15 cellular contexts compared by ENCODE assay signal in the genomic region with DNA sequence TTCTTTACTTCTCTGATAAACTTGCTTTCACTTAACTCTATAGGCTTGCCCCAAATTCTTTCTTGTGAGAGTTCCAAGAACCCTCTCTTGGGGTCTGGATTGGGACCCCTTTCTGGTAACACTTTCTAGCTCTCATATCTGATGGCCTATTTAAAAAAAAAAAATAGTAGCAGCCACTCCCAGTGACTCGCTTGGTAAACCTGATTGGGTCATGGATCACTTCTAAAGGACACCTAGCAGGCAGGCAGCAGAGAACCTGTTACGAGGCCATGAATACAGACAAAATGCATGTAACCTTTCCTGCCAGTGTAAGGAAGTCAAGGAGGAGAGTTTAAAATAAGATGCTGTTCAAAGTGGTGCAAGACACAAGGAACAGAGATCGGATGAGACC. TPM values are rescaled to one million over a fixed set of nuclear protein-coding genes. Genes with fewer than 3 reads are reported as not detected.
DNase-seq lines count a peak whose midpoint lies in the region; ATAC-seq, FAIRE-seq and TF ChIP-seq lines count a peak whose summit lies in the region.
"Had no signal": no experiment of that assay in that cellular context is flagged by ENCODE, and none has a peak within 500 bp of the region (broad histone marks: within the 10 kb centered on the region; RNA-seq: fewer than 3 reads in every experiment).

No MANE protein-coding gene starts in this region.

- H3K4me1 ChIP-seq in A549 = peaks cover 70% of the 10 kb centered on the region
- H3K4me1 ChIP-seq in Loucy (ENCODE audit: insufficient read depth, low read length, poor library complexity, severe bottlenecking) = no peaks in the 10 kb centered on the region

- H3K4me3 ChIP-seq in A549 (no peak overlapping the region), Loucy (ENCODE audit: low read length, poor library complexity, severe bottlenecking) (no peak overlapping the region), MG63 (no peak overlapping the region)
- H3K4me3 ChIP-seq: lung, tibial nerve had no signal

- no peaks in the 10 kb centered on the region for H4K20me1 ChIP-seq in Loucy (ENCODE audit: insufficient read depth, low read length, poor library complexity, severe bottlenecking)

- no peak for TF ChIP-seq RAD21 in A549 (conservative IDR thresholded peaks at IDR 0.05 in 1 of 2, IDR thresholded peaks at IDR 0.05 in 1 of 2)

- peak overlapping the region; percentile 19 to 70; a peak in 3 of 6 replicates for H3K27ac ChIP-seq in A549

- no peak for FAIRE-seq in A549 (lab: Jason Lieb, UNC)

- no peaks in the 10 kb centered on the region for H3K27me3 ChIP-seq in Loucy (ENCODE audit: insufficient read depth, low read length, poor library complexity, severe bottlenecking)
- H3K27me3 ChIP-seq in MG63 = no peaks in the 10 kb centered on the region
- H3K27me3 ChIP-seq: tibial nerve had no signal

- TF ChIP-seq EP300 in A549 (IDR thresholded peaks at IDR 0.05) = no peak

- H3K9me3 ChIP-seq in A549 (no peaks in the 10 kb centered on the region), Loucy (ENCODE audit: insufficient read depth, low read depth, low read length) (no peaks in the 10 kb centered on the region), MG63 (no peaks in the 10 kb centered on the region)
- H3K9me3 ChIP-seq: tibial nerve had no signal

- peak overlapping the region; percentile 44 for H3K4me2 ChIP-seq in A549
- H3K4me2 ChIP-seq in Loucy (ENCODE audit: low read depth, low read length, poor library complexity, severe bottlenecking) = no peak overlapping the region

- no peak for TF ChIP-seq CTCF in A549 (IDR thresholded peaks at IDR 0.05)
- no peak for TF ChIP-seq CTCF in Loucy (conservative IDR thresholded peaks at IDR 0.05; ENCODE audit: low read length)

- in situ Hi-C loops in ACHN (cut with HindIII; ENCODE audit: low pct_ligation_motif_present, low pct_unique_long_range_greater_than_20kb, low sequenced_read_pairs) = no loop called here

- H3F3A ChIP-seq in Loucy (ENCODE audit: low read depth) = no peaks in the 10 kb centered on the region

- H3K36me3 ChIP-seq in Loucy (ENCODE audit: insufficient read depth, low read length) (no peaks in the 10 kb centered on the region), MG63 (no peaks in the 10 kb centered on the region)
- H3K36me3 ChIP-seq: tibial nerve had no signal

- peak in 1 of 2 experiments; percentile 25; a peak in 2 of 6 replicates for ATAC-seq in A549
- peak; percentile 77 for ATAC-seq in esophagus mucosa
- ATAC-seq: activated CD4-positive, CD25-positive, alpha-beta regulatory T cell treated with anti-CD3 and anti-CD28 coated beads, Interleukin-2, amount 50 U/mL, for 24 hours; natural killer cell had no signal

- DNase-seq in A549 (ENCODE audit: low read depth in 1 of 2, low spot score in 1 of 2) = no peak
- peak; percentile 46 for DNase-seq in renal cortical epithelial cell (ENCODE audit: low read depth)
- no peak for DNase-seq in ACHN
- no peak for DNase-seq in NCI-H526 treated with DMSO at 0.1 percent for 48 hours (lab: John Stamatoyannopoulos, UW)
- DNase-seq in MG63 = no peak
- no peak for DNase-seq in A172 (ENCODE audit: low spot score)
- DNase-seq: activated effector memory CD4-positive, alpha-beta T cell treated with anti-CD3 and anti-CD28 coated beads, Interleukin-2, amount 50 U/mL, for 16 hours; natural killer cell; NCI-H1048; NCI-H2081 had no signal

- H3K9me2 ChIP-seq in Loucy (replicated peaks; ENCODE audit: low read depth, low read length) = no peaks in the 10 kb centered on the region

- TF ChIP-seq POLR2A in A549 (IDR thresholded peaks at IDR 0.05; ENCODE audit: low read length) = no peak

- POLR2A ChIA-PET in A549 (lab: Yijun Ruan, JAX) = interaction anchor here (2.6 kb wide), 1 partner anchor 8 kb away, joined by 9 read pairs; no protein-coding TSS in a partner anchor

- peak overlapping the region; percentile 15; the same call in 1 of the 2 replicates for H2AFZ ChIP-seq in Loucy (ENCODE audit: low read length)

- H3K79me2 ChIP-seq in Loucy (ENCODE audit: insufficient read depth, low read length) = no peaks in the 10 kb centered on the region

- H3K9ac ChIP-seq in Loucy (ENCODE audit: low read depth, low read length, poor library complexity, severe bottlenecking) = no peak overlapping the region

- CTCF ChIA-PET in A549 (lab: Yijun Ruan, JAX) = interaction anchor here (0.8 to 3.6 kb wide), 6 partner anchors 8 to 189 kb away, joined by 3 to 22 read pairs (median 3); no protein-coding TSS in a partner anchor

- WGBS in A549 (ENCODE audit: missing lambda C conversion rate) = 69% methylated on average over 3 of the region's 3 CpGs

TF ChIP-seq in A549, 52 proteins besides CTCF, POLR2A, EP300 and RAD21:
- no peak for TF ChIP-seq KDM1A (IDR thresholded peaks at IDR 0.05; ENCODE audit: low read depth)
- TF ChIP-seq CHD2 (IDR thresholded peaks at IDR 0.05; ENCODE audit: low read length, partially characterized antibody) = no peak
- no peak for TF ChIP-seq FOSL2 (IDR thresholded peaks at IDR 0.05)
- TF ChIP-seq FOSL2 (CRISPR knock-in tag; IDR thresholded peaks at IDR 0.05) = no peak
- no peak for TF ChIP-seq SMC3 (IDR thresholded peaks at IDR 0.05)
- TF ChIP-seq, protein P1, sequence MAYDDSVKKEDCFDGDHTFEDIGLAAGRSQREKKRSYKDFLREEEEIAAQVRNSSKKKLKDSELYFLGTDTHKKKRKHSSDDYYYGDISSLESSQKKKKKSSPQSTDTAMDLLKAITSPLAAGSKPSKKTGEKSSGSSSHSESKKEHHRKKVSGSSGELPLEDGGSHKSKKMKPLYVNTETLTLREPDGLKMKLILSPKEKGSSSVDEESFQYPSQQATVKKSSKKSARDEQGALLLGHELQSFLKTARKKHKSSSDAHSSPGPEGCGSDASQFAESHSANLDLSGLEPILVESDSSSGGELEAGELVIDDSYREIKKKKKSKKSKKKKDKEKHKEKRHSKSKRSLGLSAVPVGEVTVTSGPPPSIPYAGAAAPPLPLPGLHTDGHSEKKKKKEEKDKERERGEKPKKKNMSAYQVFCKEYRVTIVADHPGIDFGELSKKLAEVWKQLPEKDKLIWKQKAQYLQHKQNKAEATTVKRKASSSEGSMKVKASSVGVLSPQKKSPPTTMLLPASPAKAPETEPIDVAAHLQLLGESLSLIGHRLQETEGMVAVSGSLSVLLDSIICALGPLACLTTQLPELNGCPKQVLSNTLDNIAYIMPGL (CRISPR knock-in tag; IDR thresholded peaks at IDR 0.05; ENCODE audit: borderline replicate concordance) = no peak
- TF ChIP-seq FOSB (CRISPR knock-in tag; IDR thresholded peaks at IDR 0.05) = no peak
- TF ChIP-seq MAFK (IDR thresholded peaks at IDR 0.05; ENCODE audit: partially characterized antibody) = no peak

RNA-seq across cellular contexts. Expression of gene SERPINB6, which starts 9.1 kb away (rescaled TPM):
- polyA plus RNA-seq in A549 (2011; rRNA removed) (107 and 126 TPM in 2 replicates), A549 (2017; fragmentation: RNase III; extraction: RNeasy Plus Mini Kit Qiagen cat#74134 plus additional on column Dnase treatment) (98.5 to 107 TPM (median 104 TPM) in 3 replicates)
- 84.1 and 91.4 TPM in 2 replicates for polyA plus RNA-seq in A549 (2012; cell fraction: cytosol; rRNA removed)
- polyA plus RNA-seq in A549 (2012; cell fraction: nucleus; rRNA removed) = 86.4 and 139 TPM in 2 replicates
- 65.5 and 65.6 TPM in 2 replicates for polyA minus RNA-seq in A549 (2011; rRNA and poly(A)+ RNA removed)
- total RNA-seq in esophagus mucosa (78.8 TPM), renal cortical epithelial cell (113 and 137 TPM in 2 replicates)
- 45.1 and 59.9 TPM in 2 replicates for total RNA-seq in MG63 (2014; rRNA removed; shearing (Covaris generic); ENCODE audit: low replicate concordance)
- total RNA-seq in A172 (2014; rRNA removed; shearing (Covaris generic)) = 121 and 141 TPM in 2 replicates

RNA-seq across cellular contexts. Expression of gene NQO2, which starts 19.2 kb away (rescaled TPM):
- polyA plus RNA-seq in A549 (2011; rRNA removed) = 77.0 and 86.5 TPM in 2 replicates
- 78.6 and 80.2 TPM in 2 replicates for polyA plus RNA-seq in A549 (2012; cell fraction: cytosol; rRNA removed)
- polyA plus RNA-seq in A549 (2012; cell fraction: nucleus; rRNA removed) = 37.9 and 48.4 TPM in 2 replicates
- 61.3 to 70.6 TPM (median 67.2 TPM) in 3 replicates for polyA plus RNA-seq in A549 (2017; fragmentation: RNase III; extraction: RNeasy Plus Mini Kit Qiagen cat#74134 plus additional on column Dnase treatment)
- 47.2 and 54.9 TPM in 2 replicates for polyA minus RNA-seq in A549 (2011; rRNA and poly(A)+ RNA removed)
- 31.6 TPM for total RNA-seq in esophagus mucosa
- 29.0 and 35.8 TPM in 2 replicates for total RNA-seq in renal cortical epithelial cell
- total RNA-seq in MG63 (2014; rRNA removed; shearing (Covaris generic); ENCODE audit: low replicate concordance) = 4.2 and 17.6 TPM in 2 replicates
- 61.6 and 74.5 TPM in 2 replicates for total RNA-seq in A172 (2014; rRNA removed; shearing (Covaris generic))
